Comparison of ENCODE assay signal across 35 cellular contexts in genomic region chr20:57624124-57624523, GRCh38. TPM values are rescaled to one million over a fixed set of nuclear protein-coding genes. Genes with fewer than 3 reads are reported as not detected.
"Had no signal": no experiment of that assay in that cellular context is flagged by ENCODE, and none has a peak within 500 bp of the region (broad histone marks: within the 10 kb centered on the region; RNA-seq: fewer than 3 reads in every experiment).

No MANE protein-coding gene starts in this region.

- DNase-seq: activated B cell treated with CpG ODN at 0.5 μM for 24 hours; activated CD4-positive, alpha-beta T cell treated with anti-CD3 and anti-CD28 coated beads for 48 hours; activated CD4-positive, alpha-beta T cell treated with anti-CD3 and anti-CD28 coated beads, Interleukin-2, amount 50 U/mL, for 1 hour; activated CD4-positive, alpha-beta T cell treated with anti-CD3 and anti-CD28 coated beads, Interleukin-2, amount 50 U/mL, for 48 hours; activated CD8-positive, alpha-beta memory T cell treated with anti-CD3 and anti-CD28 coated beads, Interleukin-2, amount 10 ng/mL, durations not matched to agents 7 days and 5 days; activated CD8-positive, alpha-beta memory T cell treated with anti-CD3 and anti-CD28 coated beads, Interleukin-2, amount 50 U/mL, for 4 hours; activated CD8-positive, alpha-beta T cell treated with anti-CD3 and anti-CD28 coated beads for 36 hours; activated gamma-delta T cell treated with Interleukin-2 at 50 U/mL for 16 hours; activated naive CD4-positive, alpha-beta T cell treated with anti-CD3 and anti-CD28 coated beads, Interleukin-2, amount 50 U/mL, for 16 hours; activated naive CD4-positive, alpha-beta T cell treated with Interleukin-2 at 50 U/mL for 16 hours; activated T-cell treated with anti-CD3 and anti-CD28 coated beads for 4 hours; activated T-cell treated with anti-CD3 and anti-CD28 coated beads, Interleukin-2, amount 50 U/mL, for 24 hours; activated T-cell treated with anti-CD3 and anti-CD28 coated beads, Interleukin-2, amount 50 U/mL, for 72 hours; amniotic stem cell; anterior cingulate cortex; brain microvascular endothelial cell; dorsolateral prefrontal cortex; effector memory CD4-positive, alpha-beta T cell; endodermal cell; foreskin keratinocyte; gastrocnemius medialis; glutamatergic neuron; heart left ventricle; T-cell; T1000; WERI-Rb-1 had no signal

- ATAC-seq: activated CD4-positive, CD25-positive, alpha-beta regulatory T cell treated with anti-CD3 and anti-CD28 coated beads, Interleukin-2, amount 50 U/mL, for 24 hours; activated CD8-positive, alpha-beta memory T cell treated with anti-CD3 and anti-CD28 coated beads, Interleukin-2, amount 10 ng/mL, durations not matched to agents 7 days and 5 days; activated CD8-positive, alpha-beta T cell treated with anti-CD3 and anti-CD28 coated beads for 36 hours; activated T-cell treated with anti-CD3 and anti-CD28 coated beads, Interleukin-2, amount 50 U/mL, for 72 hours; esophagus mucosa; foreskin keratinocyte; gastrocnemius medialis; heart left ventricle; T-cell had no signal

- H3K4me3 ChIP-seq: dorsolateral prefrontal cortex, gastrocnemius medialis, heart left ventricle had no signal

- H3K27me3 ChIP-seq: brain microvascular endothelial cell, foreskin keratinocyte had no signal

- H3K9me3 ChIP-seq: gastrocnemius medialis had no signal

- H3K27ac Mint-ChIP-seq: activated B cell treated with CpG ODN at 0.5 μM for 24 hours; activated CD8-positive, alpha-beta memory T cell treated with anti-CD3 and anti-CD28 coated beads, Interleukin-2, amount 10 ng/mL, durations not matched to agents 7 days and 5 days; activated CD8-positive, alpha-beta T cell treated with anti-CD3 and anti-CD28 coated beads for 36 hours; activated T-cell treated with anti-CD3 and anti-CD28 coated beads, Interleukin-2, amount 50 U/mL, for 24 hours; activated T-cell treated with anti-CD3 and anti-CD28 coated beads, Interleukin-2, amount 50 U/mL, for 72 hours; endodermal cell; T-helper 1 cell treated with Interleukin-12 subunit alpha and Interleukin-12 subunit beta and Interleukin-4 antibody, amounts not matched to agents 30 μg/mL and 1 μg/mL, for 36 hours; T-helper 2 cell treated with Interferon-gamma antibody and Interleukin-4, amounts not matched to agents 5 μg/mL and 100 μg/mL, for 36 hours had no signal

- H3K36me3 ChIP-seq: brain microvascular endothelial cell, gastrocnemius medialis, heart left ventricle, WERI-Rb-1 had no signal

- H3K27ac ChIP-seq: brain microvascular endothelial cell, dorsolateral prefrontal cortex, foreskin keratinocyte, gastrocnemius medialis, heart left ventricle, WERI-Rb-1 had no signal

- H3K27me3 Mint-ChIP-seq: activated B cell treated with CpG ODN at 0.5 μM for 24 hours; activated CD8-positive, alpha-beta T cell treated with anti-CD3 and anti-CD28 coated beads for 36 hours; activated naive CD8-positive, alpha-beta T cell; activated T-cell treated with anti-CD3 and anti-CD28 coated beads, Interleukin-2, amount 50 U/mL, for 24 hours; central memory CD8-positive, alpha-beta T cell; T-cell had no signal

- H3K4me3 Mint-ChIP-seq: activated B cell treated with CpG ODN at 0.5 μM for 24 hours; activated CD8-positive, alpha-beta memory T cell treated with anti-CD3 and anti-CD28 coated beads, Interleukin-2, amount 10 ng/mL, durations not matched to agents 7 days and 5 days; activated CD8-positive, alpha-beta T cell treated with anti-CD3 and anti-CD28 coated beads for 36 hours; activated naive CD8-positive, alpha-beta T cell; activated T-cell treated with anti-CD3 and anti-CD28 coated beads, Interleukin-2, amount 50 U/mL, for 24 hours; activated T-cell treated with anti-CD3 and anti-CD28 coated beads, Interleukin-2, amount 50 U/mL, for 72 hours; central memory CD8-positive, alpha-beta T cell; endodermal cell; T-cell; T-helper 1 cell treated with Interleukin-12 subunit alpha and Interleukin-12 subunit beta and Interleukin-4 antibody, amounts not matched to agents 30 μg/mL and 1 μg/mL, for 36 hours; T-helper 2 cell treated with Interferon-gamma antibody and Interleukin-4, amounts not matched to agents 5 μg/mL and 100 μg/mL, for 36 hours had no signal

- H3K4me1 Mint-ChIP-seq: endodermal cell had no signal

- H3K9me3 Mint-ChIP-seq: central memory CD8-positive, alpha-beta T cell had no signal

RNA-seq across cellular contexts. Expression of gene ZBP1, which starts 3.9 kb away (rescaled TPM):
- total RNA-seq: astrocyte, bronchial epithelial cell, endodermal cell, epithelial cell of proximal tubule, foreskin keratinocyte, gastrocnemius medialis had no signal
